9 cellular contexts compared by ENCODE assay signal in genomic region chr6:137717074-137718073, GRCh38.
DNase-seq lines count a peak whose midpoint lies in the region; ATAC-seq and TF ChIP-seq lines count a peak whose summit lies in the region.
"Had no signal": no experiment of that assay in that cellular context is flagged by ENCODE, and none has a peak within 500 bp of the region (broad histone marks: within the 10 kb centered on the region; RNA-seq: fewer than 3 reads in every experiment).

No MANE protein-coding gene starts in this region.

- H3K4me1 Mint-ChIP-seq in WTC11, result no peaks in the 10 kb centered on the region

- no peak overlapping the region for H3K27ac ChIP-seq in WERI-Rb-1

- POLR2A ChIA-PET in WTC11 (lab: Charles Lee), result no interaction called here

- H3K4me3 ChIP-seq in astrocyte of the spinal cord (ENCODE audit: low read depth, low read length), result no peak overlapping the region
- H3K4me3 ChIP-seq in WERI-Rb-1 (ENCODE audit: low read depth, low read length), result no peak overlapping the region

- in situ Hi-C loops in astrocyte of the spinal cord (cut with HindIII; ENCODE audit: low sequenced_read_pairs), result no loop called here

- CTCF ChIA-PET in WTC11 (lab: Charles Lee), result interaction anchor here (0.6 to 1.3 kb wide), 2 partner anchors 9 to 344 kb away, joined by 3 read pairs; no protein-coding TSS in a partner anchor

- no peak overlapping the region for H3K4me3 Mint-ChIP-seq in WTC11

- no peak overlapping the region for H3K27ac Mint-ChIP-seq in WTC11

- TF ChIP-seq CTCF in WTC11 (IDR thresholded peaks at IDR 0.05) (no peak), astrocyte of the spinal cord (IDR thresholded peaks at IDR 0.05; ENCODE audit: low read depth, low read length) (no peak), WERI-Rb-1 (IDR thresholded peaks at IDR 0.05; ENCODE audit: low read depth, low read length) (no peak)

- DNase-seq in NCI-H1417 (lab: John Stamatoyannopoulos, UW) (peak; percentile 67 to 93 (median 80)), WTC11 (ENCODE audit: low spot score) (no peak), astrocyte of the spinal cord (ENCODE audit: low read depth, low spot score) (peak; percentile 35), NCI-H1048 (lab: John Stamatoyannopoulos, UW) (no peak), WERI-Rb-1 (no peak), KG1 (lab: John Stamatoyannopoulos, UW) (no peak)
- DNase-seq in stimulated activated CD8-positive, alpha-beta memory T cell treated with anti-CD3 and anti-CD28 coated beads, Interleukin-4, amount 100 ng/mL, for 1 hour (ENCODE audit: low read depth in 2 of 2, low spot score in 1 of 2), result peak; percentile 28 to 57
- DNase-seq: amygdala had no signal

- H3K27me3 ChIP-seq in WERI-Rb-1 (ENCODE audit: insufficient read depth, low read depth, severe bottlenecking), result no peaks in the 10 kb centered on the region

- H3K36me3 Mint-ChIP-seq in WTC11, result no peaks in the 10 kb centered on the region

- H3K36me3 ChIP-seq in WERI-Rb-1, result no peaks in the 10 kb centered on the region

- peaks cover 9% of the 10 kb centered on the region for H3K9me3 Mint-ChIP-seq in WTC11

- no peaks in the 10 kb centered on the region for H3K27me3 Mint-ChIP-seq in WTC11 (ENCODE audit: low read depth)

- ATAC-seq in WTC11 (peak; percentile 36; the same call in 1 of the 2 replicates), HG02678 (IDR thresholded peaks at IDR 0.05; ENCODE audit: unreplicated experiment) (no peak)

- H3K9me3 ChIP-seq in WERI-Rb-1 (ENCODE audit: severe bottlenecking), result no peaks in the 10 kb centered on the region

TF ChIP-seq in WTC11, 78 proteins besides CTCF, POLR2A, EP300 and RAD21 (continues in another document):
- TF ChIP-seq CDX4 (CRISPR knock-in tag; IDR thresholded peaks at IDR 0.05; ENCODE audit: borderline replicate concordance), result no peak
- no peak for TF ChIP-seq AR (CRISPR knock-in tag; IDR thresholded peaks at IDR 0.05)
- TF ChIP-seq E2F1 (CRISPR knock-in tag; IDR thresholded peaks at IDR 0.05), result no peak
- no peak for TF ChIP-seq FOXP4 (CRISPR knock-in tag; IDR thresholded peaks at IDR 0.05)
- TF ChIP-seq ZBTB43 (CRISPR knock-in tag; IDR thresholded peaks at IDR 0.05), result no peak
- no peak for TF ChIP-seq NR3C1 (CRISPR knock-in tag; conservative IDR thresholded peaks at IDR 0.05; ENCODE audit: low read depth)
- no peak for TF ChIP-seq TCF7 (CRISPR knock-in tag; IDR thresholded peaks at IDR 0.05; ENCODE audit: low read depth)
- no peak for TF ChIP-seq ELF4 (CRISPR knock-in tag; IDR thresholded peaks at IDR 0.05; ENCODE audit: low read depth)
- TF ChIP-seq ATF2 (CRISPR knock-in tag; IDR thresholded peaks at IDR 0.05; ENCODE audit: borderline replicate concordance, low read depth), result no peak
- TF ChIP-seq E2F4 (CRISPR knock-in tag; IDR thresholded peaks at IDR 0.05; ENCODE audit: borderline replicate concordance, low read depth), result no peak
- no peak for TF ChIP-seq SP1 (CRISPR knock-in tag; conservative IDR thresholded peaks at IDR 0.05)
- no peak for TF ChIP-seq GTF2I (CRISPR knock-in tag; conservative IDR thresholded peaks at IDR 0.05)
- TF ChIP-seq ZMAT4 (CRISPR knock-in tag; IDR thresholded peaks at IDR 0.05), result no peak
- no peak for TF ChIP-seq GABPB1 (CRISPR knock-in tag; IDR thresholded peaks at IDR 0.05)

Comparison
In these comparisons a context has a peak if more than half of its experiments do, and no peak if none do; other contexts are left out.
1. DNase-seq: peak in NCI-H1417 (3 of 3), astrocyte of the spinal cord (single experiment) and stimulated activated CD8-positive, alpha-beta memory T cell treated with anti-CD3 and anti-CD28 coated beads, Interleukin-4, amount 100 ng/mL, for 1 hour (2 of 2); none in WTC11 (single experiment), NCI-H1048 (single experiment), WERI-Rb-1 (single experiment) and KG1 (single experiment).